Comparison of ENCODE assay signal across 11 cellular contexts in the genomic region with DNA sequence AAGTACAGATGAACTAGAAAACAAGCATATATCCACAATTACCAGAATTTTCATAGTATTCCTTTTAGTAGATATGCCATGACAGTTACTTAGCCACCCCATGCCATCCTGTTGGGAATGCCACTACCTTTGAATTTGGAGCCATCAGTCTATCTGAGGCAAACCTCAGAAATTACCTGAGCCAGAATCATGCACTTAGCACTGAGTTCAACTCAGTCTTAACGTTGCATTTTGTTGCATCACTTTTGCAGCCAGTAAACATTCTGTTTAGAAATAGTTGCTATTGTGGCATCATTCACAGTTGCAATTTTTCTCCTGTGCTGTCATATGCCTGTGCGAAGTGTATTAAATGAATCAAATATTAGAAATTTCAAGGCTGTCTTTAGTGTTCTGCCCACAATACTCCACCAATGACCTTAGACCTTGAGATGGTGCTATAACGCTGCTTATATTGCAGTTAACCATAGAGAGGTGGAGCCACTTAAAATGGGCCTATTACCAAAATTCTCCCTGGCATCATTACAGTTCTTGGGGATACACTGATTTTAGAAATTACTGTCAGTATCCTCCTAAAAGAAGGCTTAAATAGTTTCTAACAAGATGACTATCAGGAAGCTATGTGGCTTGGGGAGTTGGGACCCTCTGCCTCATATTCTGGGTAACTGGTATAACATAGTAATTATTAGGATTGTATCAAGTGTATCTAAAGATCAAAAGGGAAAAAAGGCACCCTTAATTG. TPM values are rescaled to one million over a fixed set of nuclear protein-coding genes. Genes with fewer than 3 reads are reported as not detected.
DNase-seq lines count a peak whose midpoint lies in the region; ATAC-seq and TF ChIP-seq lines count a peak whose summit lies in the region.
"Had no signal": no experiment of that assay in that cellular context is flagged by ENCODE, and none has a peak within 500 bp of the region (broad histone marks: within the 10 kb centered on the region; RNA-seq: fewer than 3 reads in every experiment).

No MANE protein-coding gene starts in this region.

- H3K4me3 ChIP-seq in PC-3 (ENCODE audit: low read length) (no peak overlapping the region), osteoblast (ENCODE audit: insufficient read depth, low read length) (no peak overlapping the region)
- H3K4me3 ChIP-seq: left lung had no signal

- in situ Hi-C loops in GM13977 (cut with MboI; ENCODE audit: low pct_unique_long_range_greater_than_20kb, low sequenced_read_pairs, unreplicated experiment): no loop called here

- no peaks in the 10 kb centered on the region for H3K9me3 Mint-ChIP-seq in activated CD8-positive, alpha-beta memory T cell treated with anti-CD3 and anti-CD28 coated beads, Interleukin-2, amount 10 ng/mL, durations not matched to agents 7 days and 5 days (ENCODE audit: low read depth)
- H3K9me3 Mint-ChIP-seq: dendritic cell treated with granulocyte-macrophage colony-stimulating factor and Interleukin-4, amounts not matched to agents 40 ng/mL and 50 ng/mL, for 4 days had no signal

- H2AFZ ChIP-seq in PC-3 (ENCODE audit: low read length) (no peak overlapping the region), osteoblast (ENCODE audit: low read length) (no peak overlapping the region)

- H3K27ac ChIP-seq in PC-3 (ENCODE audit: low read length): no peak overlapping the region
- peak overlapping the region; percentile 28 for H3K27ac ChIP-seq in osteoblast (ENCODE audit: low read depth, low read length)
- H3K27ac ChIP-seq: left lung had no signal

- CTCF ChIA-PET in activated CD8-positive, alpha-beta memory T cell treated with anti-CD3 and anti-CD28 coated beads, Interleukin-2, amount 10 ng/mL, durations not matched to agents 7 days and 5 days (lab: Charles Lee): no interaction called here
- CTCF ChIA-PET in PC-3 (lab: Charles Lee): no interaction called here

- H3K36me3 ChIP-seq in PC-3 (ENCODE audit: low read depth, low read length) (peaks cover 80% of the 10 kb centered on the region), osteoblast (ENCODE audit: insufficient read depth, low read length) (peaks cover 93% of the 10 kb centered on the region)

- H3K4me1 ChIP-seq in PC-3 (ENCODE audit: insufficient read depth, low read length) (no peaks in the 10 kb centered on the region), osteoblast (ENCODE audit: insufficient read depth, low read length) (no peaks in the 10 kb centered on the region)
- H3K4me1 ChIP-seq: left lung had no signal

- peaks cover 66% of the 10 kb centered on the region for H3K36me3 Mint-ChIP-seq in activated CD8-positive, alpha-beta memory T cell treated with anti-CD3 and anti-CD28 coated beads, Interleukin-2, amount 10 ng/mL, durations not matched to agents 7 days and 5 days

- intact Hi-C loops in PC-3 (cut with micrococcal nuclease) (loop anchor here (10.0 kb wide), 1 partner anchor 339 kb away; no protein-coding TSS in a partner anchor), head of caudate nucleus (cut with DNase I) (no loop called here)

- no peak overlapping the region for H3K4me2 ChIP-seq in PC-3 (ENCODE audit: low read length)
- H3K4me2 ChIP-seq in osteoblast (ENCODE audit: insufficient read depth, low read length): no peak overlapping the region

- H3K27me3 ChIP-seq in PC-3 (ENCODE audit: low read length) (no peaks in the 10 kb centered on the region), osteoblast (ENCODE audit: insufficient read depth, low read length) (no peaks in the 10 kb centered on the region)
- H3K27me3 ChIP-seq: left lung had no signal

- no peak for DNase-seq in activated CD8-positive, alpha-beta memory T cell treated with anti-CD3 and anti-CD28 coated beads, Interleukin-2, amount 10 ng/mL, durations not matched to agents 7 days and 5 days
- DNase-seq in activated CD8-positive, alpha-beta memory T cell treated with anti-CD3 and anti-CD28 coated beads for 24 hours: no peak
- DNase-seq in PC-3 (no peak), erythroblast (lab: John Stamatoyannopoulos, UW) (peak; percentile 61 to 86), osteoblast (ENCODE audit: insufficient read length, low spot score, missing footprints) (no peak), midbrain (lab: John Stamatoyannopoulos, UW) (no peak), GM13977 (ENCODE audit: low spot score) (no peak), head of caudate nucleus (no peak)
- DNase-seq: left lung, NCI-H187 had no signal

- TF ChIP-seq CTCF in PC-3 (conservative IDR thresholded peaks at IDR 0.05; ENCODE audit: low read depth, low read length) (no peak), osteoblast (IDR thresholded peaks at IDR 0.05; ENCODE audit: extremely low read depth, low read depth, low read length) (no peak), GM13977 (IDR thresholded peaks at IDR 0.05; ENCODE audit: extremely low read depth, insufficient read depth, missing control alignments) (no peak)

- H3K9me2 ChIP-seq in PC-3 (replicated peaks; ENCODE audit: low read length): no peaks in the 10 kb centered on the region

- peak; percentile 28 for TF ChIP-seq POLR2A in erythroblast (IDR thresholded peaks at IDR 0.05; ENCODE audit: low read length)

- H3K27ac Mint-ChIP-seq in activated CD8-positive, alpha-beta memory T cell treated with anti-CD3 and anti-CD28 coated beads, Interleukin-2, amount 10 ng/mL, durations not matched to agents 7 days and 5 days: peak overlapping the region; percentile 25
- H3K27ac Mint-ChIP-seq: dendritic cell treated with granulocyte-macrophage colony-stimulating factor and Interleukin-4, amounts not matched to agents 40 ng/mL and 50 ng/mL, for 4 days had no signal

- H3K4me1 Mint-ChIP-seq in activated CD8-positive, alpha-beta memory T cell treated with anti-CD3 and anti-CD28 coated beads, Interleukin-2, amount 10 ng/mL, durations not matched to agents 7 days and 5 days: peaks cover 43% of the 10 kb centered on the region

- peaks cover 10% of the 10 kb centered on the region for H3F3A ChIP-seq in PC-3 (ENCODE audit: low read length, unreplicated experiment)

- H4K20me1 ChIP-seq in PC-3 (ENCODE audit: low read length) (peaks cover 65% of the 10 kb centered on the region), osteoblast (ENCODE audit: insufficient read depth, low read length) (peaks cover 41% of the 10 kb centered on the region)

- no peaks in the 10 kb centered on the region for H3K27me3 Mint-ChIP-seq in activated CD8-positive, alpha-beta memory T cell treated with anti-CD3 and anti-CD28 coated beads, Interleukin-2, amount 10 ng/mL, durations not matched to agents 7 days and 5 days
- H3K27me3 Mint-ChIP-seq: dendritic cell treated with granulocyte-macrophage colony-stimulating factor and Interleukin-4, amounts not matched to agents 40 ng/mL and 50 ng/mL, for 4 days had no signal

- H3K4me3 Mint-ChIP-seq in activated CD8-positive, alpha-beta memory T cell treated with anti-CD3 and anti-CD28 coated beads, Interleukin-2, amount 10 ng/mL, durations not matched to agents 7 days and 5 days: no peak overlapping the region
- H3K4me3 Mint-ChIP-seq: dendritic cell treated with granulocyte-macrophage colony-stimulating factor and Interleukin-4, amounts not matched to agents 40 ng/mL and 50 ng/mL, for 4 days had no signal

- peaks cover 76% of the 10 kb centered on the region for H3K79me2 ChIP-seq in PC-3 (ENCODE audit: low read length)
- peaks cover 91% of the 10 kb centered on the region for H3K79me2 ChIP-seq in osteoblast (ENCODE audit: insufficient read depth, low read length)

- no peak overlapping the region for H3K9ac ChIP-seq in PC-3 (ENCODE audit: low read length)

- no peak for ATAC-seq in activated CD8-positive, alpha-beta memory T cell treated with anti-CD3 and anti-CD28 coated beads, Interleukin-2, amount 10 ng/mL, durations not matched to agents 7 days and 5 days
- peak; percentile 17; the same call in 1 of the 2 replicates for ATAC-seq in PC-3
- ATAC-seq: left lung had no signal

- no peaks in the 10 kb centered on the region for H3K9me3 ChIP-seq in PC-3 (ENCODE audit: low read length)
- H3K9me3 ChIP-seq in osteoblast (ENCODE audit: low read depth, low read length): no peaks in the 10 kb centered on the region
- H3K9me3 ChIP-seq: left lung had no signal

- POLR2A ChIA-PET in PC-3 (lab: Charles Lee; ENCODE audit: unreplicated experiment): interaction anchor here (0.6 kb wide), 1 partner anchor 41 kb away, joined by 3 read pairs; no protein-coding TSS in a partner anchor

- BruUV-seq in PC-3 (replicated peaks; lab: Mats Ljungman, UMichigan): no TSS peak

RNA-seq across cellular contexts. Expression of a gene that starts 11.1 kb away (rescaled TPM):
- total RNA-seq in activated CD8-positive, alpha-beta memory T cell treated with anti-CD3 and anti-CD28 coated beads, Interleukin-2, amount 10 ng/mL, durations not matched to agents 7 days and 5 days: 10 to 100 TPM; 28.2 to 37.8 TPM
- total RNA-seq in PC-3 (2014; rRNA removed): 69.8 and 82.1 TPM in 2 replicates
- total RNA-seq in osteoblast: 8.0 and 14.7 TPM in 2 replicates

RNA-seq across cellular contexts. Expression of a gene that starts 11.3 kb away (rescaled TPM):
- 100 to 1,000 TPM; 279 to 396 TPM for total RNA-seq in activated CD8-positive, alpha-beta memory T cell treated with anti-CD3 and anti-CD28 coated beads, Interleukin-2, amount 10 ng/mL, durations not matched to agents 7 days and 5 days
- total RNA-seq in PC-3 (2014; rRNA removed) (237 and 277 TPM in 2 replicates), osteoblast (415 and 445 TPM in 2 replicates)

Comparison
In these comparisons a context has a peak if more than half of its experiments do, and no peak if none do; other contexts are left out.
1. DNase-seq: peak in erythroblast (2 of 2); none in activated CD8-positive, alpha-beta memory T cell treated with anti-CD3 and anti-CD28 coated beads, Interleukin-2, amount 10 ng/mL, durations not matched to agents 7 days and 5 days (single experiment), activated CD8-positive, alpha-beta memory T cell treated with anti-CD3 and anti-CD28 coated beads for 24 hours (single experiment), PC-3 (single experiment), osteoblast (single experiment), midbrain (single experiment), GM13977 (single experiment) and head of caudate nucleus (0 of 42).